8 cellular contexts compared by ENCODE assay signal in the genomic region with DNA sequence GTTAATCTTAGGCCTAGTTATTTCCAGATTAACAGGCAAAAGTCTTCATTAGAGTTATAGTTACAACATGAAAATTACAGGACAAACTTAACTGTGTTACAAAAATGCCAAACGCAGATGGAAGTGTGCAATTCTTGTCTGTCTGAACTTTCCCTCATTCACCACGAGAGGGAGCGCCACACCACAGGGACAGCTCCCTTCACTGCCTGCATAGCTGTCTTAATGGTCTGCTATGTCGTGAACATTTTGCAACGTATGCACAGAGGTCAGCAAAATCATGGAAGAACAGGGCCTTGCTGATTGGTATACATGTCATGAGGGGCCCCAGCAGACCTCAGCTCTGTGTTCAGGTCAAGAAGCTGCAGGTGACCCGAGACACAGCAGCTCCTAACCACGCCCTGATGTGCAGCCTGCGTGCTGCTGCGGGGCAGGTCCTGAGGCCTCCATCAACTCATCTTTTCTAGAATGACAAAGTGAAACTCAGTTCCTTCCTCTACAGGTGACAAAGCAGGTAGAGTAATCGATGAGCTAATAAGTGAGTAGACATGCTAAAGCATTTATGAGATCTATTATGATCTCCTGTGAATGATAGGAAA.
A peak's percentile ranks its signal among the peaks of the same experiment; 100 is the strongest.
DNase-seq lines count a peak whose midpoint lies in the region; ATAC-seq and TF ChIP-seq lines count a peak whose summit lies in the region.

No MANE protein-coding gene starts in this region.

- H3K79me2 ChIP-seq in osteoblast (ENCODE audit: insufficient read depth, low read length): no peaks in the 10 kb centered on the region

- no peak overlapping the region for H3K4me3 Mint-ChIP-seq in type B pancreatic cell

- H3K4me1 ChIP-seq in RWPE2 (ENCODE audit: insufficient read depth, poor library complexity, severe bottlenecking) (peaks cover 5% of the 10 kb centered on the region), osteoblast (ENCODE audit: insufficient read depth, low read length) (no peaks in the 10 kb centered on the region)

- H3K4me3 ChIP-seq in RWPE2 (ENCODE audit: severe bottlenecking) (no peak overlapping the region), osteoblast (ENCODE audit: insufficient read depth, low read length) (no peak overlapping the region)

- peaks cover 13% of the 10 kb centered on the region for H3K9me3 Mint-ChIP-seq in type B pancreatic cell

- peaks cover 4% of the 10 kb centered on the region for H3K4me1 Mint-ChIP-seq in type B pancreatic cell (ENCODE audit: unreplicated experiment)

- peak; percentile 97 for TF ChIP-seq CTCF in RWPE2 (IDR thresholded peaks at IDR 0.05; ENCODE audit: poor library complexity, severe bottlenecking)
- TF ChIP-seq CTCF in osteoblast (IDR thresholded peaks at IDR 0.05; ENCODE audit: extremely low read depth, low read depth, low read length): peak; percentile 96
- TF ChIP-seq CTCF in type B pancreatic cell (conservative IDR thresholded peaks at IDR 0.05): peak; percentile 96

- no peaks in the 10 kb centered on the region for H4K20me1 ChIP-seq in osteoblast (ENCODE audit: insufficient read depth, low read length)

- H3K27me3 ChIP-seq in RWPE2 (ENCODE audit: insufficient read depth, poor library complexity, severe bottlenecking): no peaks in the 10 kb centered on the region
- H3K27me3 ChIP-seq in osteoblast (ENCODE audit: insufficient read depth, low read length): no peaks in the 10 kb centered on the region

- no peaks in the 10 kb centered on the region for H3K36me3 Mint-ChIP-seq in type B pancreatic cell

- peak overlapping the region; percentile 28 for H3K4me2 ChIP-seq in osteoblast (ENCODE audit: insufficient read depth, low read length)

- peak overlapping the region; percentile 62 for H2AFZ ChIP-seq in osteoblast (ENCODE audit: low read length)

- ATAC-seq in GM21717 (IDR thresholded peaks at IDR 0.05; ENCODE audit: unreplicated experiment) (peak; percentile 73), RWPE2 (ENCODE audit: low read depth) (peak; percentile 91)

- H3K27ac Mint-ChIP-seq in type B pancreatic cell: peak overlapping the region; percentile 17

- H3K9me3 ChIP-seq in RWPE2 (ENCODE audit: severe bottlenecking): no peaks in the 10 kb centered on the region
- peaks cover 5% of the 10 kb centered on the region for H3K9me3 ChIP-seq in osteoblast (ENCODE audit: low read depth, low read length)

- H3K36me3 ChIP-seq in RWPE2 (ENCODE audit: low read depth) (no peaks in the 10 kb centered on the region), osteoblast (ENCODE audit: insufficient read depth, low read length) (no peaks in the 10 kb centered on the region)

- H3K27ac ChIP-seq in RWPE2 (ENCODE audit: poor library complexity, severe bottlenecking) (no peak overlapping the region), osteoblast (ENCODE audit: low read depth, low read length) (no peak overlapping the region)

- DNase-seq in D341Med (ENCODE audit: low spot score) (peak; percentile 85), M059J (ENCODE audit: low read depth) (peak; percentile 81), RWPE2 (ENCODE audit: low spot score) (no peak), foreskin melanocyte (peak; percentile 64), osteoblast (ENCODE audit: insufficient read length, low spot score, missing footprints) (peak; percentile 72), type B pancreatic cell (ENCODE audit: extremely low spot score, unreplicated experiment) (peak; percentile 74)
- DNase-seq in activated effector memory CD4-positive, alpha-beta T cell treated with Interleukin-2 at 50 U/mL for 16 hours: peak; percentile 1

- H3K27me3 Mint-ChIP-seq in type B pancreatic cell: no peaks in the 10 kb centered on the region
